ENCODE assay signal across 8 cellular contexts in genomic region chr11:129895126-129896041, GRCh38.
DNase-seq lines count a peak whose midpoint lies in the region; ATAC-seq and TF ChIP-seq lines count a peak whose summit lies in the region.

TSS of gene NFRKB (minus strand) at chr11:129895578. CDS start at chr11:129892849, 2,729 bp downstream.

- ATAC-seq in GM18867 (IDR thresholded peaks at IDR 0.05; ENCODE audit: unreplicated experiment) = peak; percentile 96
- ATAC-seq in HG03103 (IDR thresholded peaks at IDR 0.05; ENCODE audit: low read depth, unreplicated experiment) = peak; percentile 95
- ATAC-seq in central memory CD8-positive, alpha-beta T cell (replicated peaks; ENCODE audit: extremely low read depth, poor library complexity, severe bottlenecking) = peak; percentile 90

- CTCF ChIA-PET in AG04449 (lab: Yijun Ruan, JAX) = interaction anchor here (0.7 to 1.7 kb wide), 4 partner anchors 13 to 233 kb away, joined by 3 to 9 read pairs (median 4); no protein-coding TSS in a partner anchor

- no peaks in the 10 kb centered on the region for H3K27me3 Mint-ChIP-seq in central memory CD8-positive, alpha-beta T cell

- H3K4me3 Mint-ChIP-seq in central memory CD8-positive, alpha-beta T cell = peak within 1 kb of the TSS; percentile 88

- DNase-seq in AG04449 (ENCODE audit: low read depth, low spot score) = no peak
- peak; percentile 64 for DNase-seq in NCI-H2196 treated with DMSO at 0.1 percent for 48 hours (lab: John Stamatoyannopoulos, UW; ENCODE audit: unreplicated experiment)
- DNase-seq in activated CD4-positive, CD25-positive, alpha-beta regulatory T cell treated with anti-CD3 and anti-CD28 coated beads, Interleukin-2, amount 50 U/mL, for 16 hours (ENCODE audit: low read depth, low spot score) = peak; percentile 76
- peak; percentile 61 to 73 for DNase-seq in central memory CD8-positive, alpha-beta T cell (ENCODE audit: low spot score in 2 of 2)
- peak; percentile 96 for DNase-seq in islet precursor cell
- DNase-seq in stimulated activated CD4-positive, alpha-beta T cell treated with anti-CD3 and anti-CD28 coated beads, Interleukin-12 subunit alpha, Interleukin-12 subunit beta, amount 100 ng/mL, for 48 hours (ENCODE audit: low read depth in 2 of 3, low spot score in 1 of 3) = peak; percentile 74 to 83 (median 83)

- TF ChIP-seq CTCF in AG04449 (IDR thresholded peaks at IDR 0.05; ENCODE audit: insufficient read depth, low read length, missing control alignments) = no peak

- peak within 1 kb of the TSS; percentile 61 for H3K27ac Mint-ChIP-seq in central memory CD8-positive, alpha-beta T cell (ENCODE audit: low read depth)

- POLR2A ChIA-PET in AG04449 (lab: Yijun Ruan, JAX) = interaction anchor here (0.7 to 1.1 kb wide), 2 partner anchors 20 kb away, joined by 3 read pairs; no protein-coding TSS in a partner anchor

- peaks cover 25% of the 10 kb centered on the region for H3K4me1 Mint-ChIP-seq in central memory CD8-positive, alpha-beta T cell

- no peaks in the 10 kb centered on the region for H3K9me3 Mint-ChIP-seq in central memory CD8-positive, alpha-beta T cell

- H3K36me3 Mint-ChIP-seq in central memory CD8-positive, alpha-beta T cell (ENCODE audit: insufficient read depth) = peaks cover 14% of the 10 kb centered on the region

- peak within 1 kb of the TSS; percentile 65 for H3K4me3 ChIP-seq in AG04449 (ENCODE audit: low read depth, low read length)
